Comparison of ENCODE assay signal across 21 cellular contexts in the genomic region with DNA sequence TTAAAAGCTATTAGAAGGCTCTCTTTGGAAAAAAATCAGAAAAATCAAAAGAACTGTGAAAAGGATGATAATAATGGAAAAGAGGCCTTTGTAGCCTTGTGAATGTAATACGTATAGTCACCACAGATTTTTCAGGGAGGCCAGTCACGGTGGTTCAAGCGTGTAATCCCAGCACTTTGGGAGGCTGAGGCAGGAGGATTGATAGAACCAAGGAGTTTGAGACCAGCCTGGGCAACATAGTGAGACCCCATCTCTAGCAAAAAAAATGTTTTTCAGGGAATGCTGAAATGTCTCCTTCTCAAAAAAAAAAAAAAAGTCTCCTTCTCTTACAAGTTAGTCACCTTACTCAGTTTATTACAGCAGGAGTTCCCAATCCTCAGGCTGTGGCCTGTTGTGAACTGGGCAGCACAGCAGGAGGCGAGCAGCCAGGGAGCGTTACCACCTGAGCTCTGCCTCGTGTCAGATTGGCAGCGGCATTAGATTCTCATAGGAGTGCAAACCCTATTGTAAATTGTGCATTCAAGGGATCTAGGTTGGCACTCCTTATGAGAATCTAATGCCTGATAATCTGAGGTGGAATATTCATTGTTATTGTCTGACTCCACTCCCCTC.
"Had no signal": no experiment of that assay in that cellular context is flagged by ENCODE, and none has a peak within 500 bp of the region (broad histone marks: within the 10 kb centered on the region; RNA-seq: fewer than 3 reads in every experiment).

No MANE protein-coding gene starts in this region.

- H3K27me3 Mint-ChIP-seq: activated CD4-positive, alpha-beta T cell treated with anti-CD3 and anti-CD28 coated beads, Interleukin-2, amount 10 ng/mL, durations not matched to agents 7 days and 5 days; activated naive CD8-positive, alpha-beta T cell treated with anti-CD3 and anti-CD28 coated beads, Interleukin-2, amount 10 ng/mL, durations not matched to agents 7 days and 5 days had no signal

- H3K27ac Mint-ChIP-seq: activated CD4-positive, alpha-beta T cell treated with anti-CD3 and anti-CD28 coated beads, Interleukin-2, amount 10 ng/mL, durations not matched to agents 7 days and 5 days; activated naive CD8-positive, alpha-beta T cell treated with anti-CD3 and anti-CD28 coated beads, Interleukin-2, amount 10 ng/mL, durations not matched to agents 7 days and 5 days; activated T-helper 1 cell treated with anti-CD3 and anti-CD28 coated beads, Interleukin-12 subunit alpha, Interleukin-12 subunit beta, Interleukin-2, Interleukin-4 antibody, amounts not matched to agents 30 ng/mL and 10 ng/mL and 1 ng/mL, durations not matched to agents 14 hours and 24 hours and 36 hours had no signal

- H3K9me3 Mint-ChIP-seq: activated CD4-positive, alpha-beta T cell treated with anti-CD3 and anti-CD28 coated beads, Interleukin-2, amount 10 ng/mL, durations not matched to agents 7 days and 5 days; activated naive CD8-positive, alpha-beta T cell treated with anti-CD3 and anti-CD28 coated beads, Interleukin-2, amount 10 ng/mL, durations not matched to agents 7 days and 5 days; activated T-helper 1 cell treated with anti-CD3 and anti-CD28 coated beads, Interleukin-12 subunit alpha, Interleukin-12 subunit beta, Interleukin-2, Interleukin-4 antibody, amounts not matched to agents 30 ng/mL and 10 ng/mL and 1 ng/mL, durations not matched to agents 14 hours and 24 hours and 36 hours had no signal

- H3K27me3 ChIP-seq: stomach, upper lobe of left lung had no signal

- H3K9ac ChIP-seq: SK-N-SH had no signal

- H3K9me3 ChIP-seq: prostate gland, SK-N-SH, stomach, upper lobe of left lung had no signal

- H3K27ac ChIP-seq: coronary artery, prostate gland, skin epidermis, stomach, upper lobe of left lung had no signal

- H3K4me2 ChIP-seq: SK-N-SH had no signal

- H3K36me3 ChIP-seq: prostate gland, upper lobe of left lung had no signal

- H3K4me3 ChIP-seq: coronary artery, lung, prostate gland, skin epidermis, stomach, upper lobe of left lung had no signal

- H3K4me3 Mint-ChIP-seq: activated CD4-positive, alpha-beta T cell treated with anti-CD3 and anti-CD28 coated beads, Interleukin-2, amount 10 ng/mL, durations not matched to agents 7 days and 5 days; activated naive CD8-positive, alpha-beta T cell treated with anti-CD3 and anti-CD28 coated beads, Interleukin-2, amount 10 ng/mL, durations not matched to agents 7 days and 5 days; activated T-helper 1 cell treated with anti-CD3 and anti-CD28 coated beads, Interleukin-12 subunit alpha, Interleukin-12 subunit beta, Interleukin-2, Interleukin-4 antibody, amounts not matched to agents 30 ng/mL and 10 ng/mL and 1 ng/mL, durations not matched to agents 14 hours and 24 hours and 36 hours had no signal

- DNase-seq: activated CD4-positive, alpha-beta T cell treated with anti-CD3 and anti-CD28 coated beads, Interleukin-2, amount 10 ng/mL, durations not matched to agents 7 days and 5 days; activated gamma-delta T cell treated with Interleukin-2 at 50 U/mL for 16 hours; activated naive CD8-positive, alpha-beta T cell treated with anti-CD3 and anti-CD28 coated beads, Interleukin-2, amount 10 ng/mL, durations not matched to agents 7 days and 5 days; anterior cingulate cortex; erythroblast; foreskin melanocyte; hypothalamus; islet precursor cell; midbrain; occipital lobe; right cardiac atrium; SK-N-SH; stimulated activated CD4-positive, alpha-beta T cell treated with anti-CD3 and anti-CD28 coated beads, Interleukin-15, amount 100 ng/mL, for 24 hours; stimulated activated CD4-positive, alpha-beta T cell treated with anti-CD3 and anti-CD28 coated beads, Interleukin-4, amount 100 ng/mL, for 1 hour; stomach; upper lobe of left lung had no signal
